In genomic region chrX:123199338-123199737, GRCh38 we compare ENCODE assay signal across 10 cellular contexts. TPM values are rescaled to one million over a fixed set of nuclear protein-coding genes. Genes with fewer than 3 reads are reported as not detected.
"Had no signal": no experiment of that assay in that cellular context is flagged by ENCODE, and none has a peak within 500 bp of the region (broad histone marks: within the 10 kb centered on the region; RNA-seq: fewer than 3 reads in every experiment).

No MANE protein-coding gene starts in this region.

- H3K4me2 ChIP-seq: KMS-11 had no signal

- DNase-seq: IMR-90, KBM-7, KG1 had no signal

- H3K27ac ChIP-seq: HL-60, KMS-11 had no signal

- FAIRE-seq: HepG2, HTR-8/SVneo had no signal

- H3K9ac ChIP-seq: KMS-11 had no signal

- ATAC-seq: HepG2 had no signal

RNA-seq across cellular contexts. Expression of gene GRIA3, which starts 15.3 kb away (rescaled TPM):
- total RNA-seq: HepG2, HT-29, HT1080, IMR-90 had no signal
- polyA plus RNA-seq: HepG2, IgD-negative memory B cell, IMR-90 had no signal
